ENCODE assay signal across 25 cellular contexts in genomic region chr4:120680647-120681228, GRCh38.
"Had no signal": no experiment of that assay in that cellular context is flagged by ENCODE, and none has a peak within 500 bp of the region (broad histone marks: within the 10 kb centered on the region; RNA-seq: fewer than 3 reads in every experiment).

No MANE protein-coding gene starts in this region.

- H3K9me3 ChIP-seq: gastrocnemius medialis, ovary, psoas muscle, thoracic aorta, upper lobe of left lung had no signal

- ATAC-seq: esophagus mucosa; gastrocnemius medialis; left lobe of liver; natural killer cell; psoas muscle; right cardiac atrium; stimulated activated effector memory CD8-positive, alpha-beta T cell treated with anti-CD3 and anti-CD28 coated beads, Interleukin-12 subunit alpha, Interleukin-12 subunit beta, amount 100 ng/mL, for 72 hours had no signal

- H3K4me3 ChIP-seq: gastrocnemius medialis, lung, ovary, psoas muscle, sigmoid colon, thoracic aorta, tibial nerve, upper lobe of left lung had no signal

- H3K36me3 ChIP-seq: gastrocnemius medialis, ovary, sigmoid colon, thoracic aorta, upper lobe of left lung had no signal

- H3K4me1 Mint-ChIP-seq: memory B cell; natural killer cell; stimulated activated effector memory CD8-positive, alpha-beta T cell treated with anti-CD3 and anti-CD28 coated beads, Interleukin-12 subunit alpha, Interleukin-12 subunit beta, amount 100 ng/mL, for 72 hours had no signal

- DNase-seq: effector CD8-positive, alpha-beta T cell; endodermal cell; foreskin fibroblast; gastrocnemius medialis; head of caudate nucleus; natural killer cell; occipital lobe; ovary; posterior cingulate gyrus; psoas muscle; right cardiac atrium; sigmoid colon; stimulated activated CD4-positive, alpha-beta T cell treated with anti-CD3 and anti-CD28 coated beads, Interleukin-2, amount 100 ng/mL, for 24 hours; stimulated activated CD4-positive, alpha-beta T cell treated with anti-CD3 and anti-CD28 coated beads, Interleukin-4, amount 100 ng/mL, for 24 hours; stimulated activated naive CD4-positive, alpha-beta T cell treated with Interleukin-2 at 50 U/mL for 16 hours; upper lobe of left lung had no signal

- H3K27me3 Mint-ChIP-seq: dendritic cell treated with granulocyte-macrophage colony-stimulating factor and Interleukin-4, amounts not matched to agents 40 ng/mL and 50 ng/mL, for 4 days; memory B cell had no signal

- H3K27ac ChIP-seq: epithelial cell of prostate, gastrocnemius medialis, ovary, psoas muscle, sigmoid colon, thoracic aorta, tibial nerve, upper lobe of left lung had no signal

- H3K27ac Mint-ChIP-seq: dendritic cell treated with granulocyte-macrophage colony-stimulating factor and Interleukin-4, amounts not matched to agents 40 ng/mL and 50 ng/mL, for 4 days; endodermal cell; memory B cell; natural killer cell; stimulated activated effector memory CD8-positive, alpha-beta T cell treated with anti-CD3 and anti-CD28 coated beads, Interleukin-12 subunit alpha, Interleukin-12 subunit beta, amount 100 ng/mL, for 72 hours had no signal

- H3K27me3 ChIP-seq: gastrocnemius medialis, ovary, sigmoid colon, tibial nerve, upper lobe of left lung had no signal

- H3K4me3 Mint-ChIP-seq: dendritic cell treated with granulocyte-macrophage colony-stimulating factor and Interleukin-4, amounts not matched to agents 40 ng/mL and 50 ng/mL, for 4 days; endodermal cell; memory B cell; natural killer cell; stimulated activated effector memory CD8-positive, alpha-beta T cell treated with anti-CD3 and anti-CD28 coated beads, Interleukin-12 subunit alpha, Interleukin-12 subunit beta, amount 100 ng/mL, for 72 hours had no signal

- H3K36me3 Mint-ChIP-seq: memory B cell; natural killer cell; stimulated activated effector memory CD8-positive, alpha-beta T cell treated with anti-CD3 and anti-CD28 coated beads, Interleukin-12 subunit alpha, Interleukin-12 subunit beta, amount 100 ng/mL, for 72 hours had no signal

- H3K4me1 ChIP-seq: gastrocnemius medialis, psoas muscle, sigmoid colon, tibial nerve, upper lobe of left lung had no signal
